Comparison of ENCODE assay signal across 8 cellular contexts in genomic region chr9:94860678-94861588, GRCh38.
DNase-seq lines count a peak whose midpoint lies in the region; ATAC-seq, FAIRE-seq and TF ChIP-seq lines count a peak whose summit lies in the region.

No MANE protein-coding gene starts in this region.

- H3K4me1 Mint-ChIP-seq in T-cell (peaks cover 46 to 50% (median 46%) of the 10 kb centered on the region in 3 donors), astrocyte (ENCODE audit: low read depth, unreplicated experiment) (peaks cover 32% of the 10 kb centered on the region)

- H3K4me3 Mint-ChIP-seq in T-cell: peak overlapping the region; percentile 60 to 77 (median 64)
- no peak overlapping the region for H3K4me3 Mint-ChIP-seq in astrocyte (ENCODE audit: unreplicated experiment)

- H3K36me3 ChIP-seq in astrocyte (ENCODE audit: insufficient read depth, low read length): no peaks in the 10 kb centered on the region

- POLR2A ChIA-PET in T-cell (lab: Charles Lee): interaction anchor here in 1 of 2 donors (0.5 to 1.5 kb wide), 2 partner anchors 10 to 135 kb away, joined by 3 to 5 read pairs; no protein-coding TSS in a partner anchor

- H4K20me1 ChIP-seq in astrocyte (ENCODE audit: insufficient read depth, low read length): no peaks in the 10 kb centered on the region

- no peaks in the 10 kb centered on the region for H3K9me3 ChIP-seq in astrocyte (ENCODE audit: insufficient read depth, low read depth, low read length)

- H3K9me3 Mint-ChIP-seq in T-cell: peaks cover 2 to 5% (median 4%) of the 10 kb centered on the region in 3 donors
- H3K9me3 Mint-ChIP-seq in astrocyte (ENCODE audit: unreplicated experiment): peaks cover 6% of the 10 kb centered on the region

- FAIRE-seq in astrocyte (lab: Jason Lieb, UNC): no peak

- CTCF ChIA-PET in T-cell (lab: Charles Lee): interaction anchor here in 1 of 2 donors (0.6 to 2.2 kb wide), 5 partner anchors 9 to 92 kb away, joined by 3 to 12 read pairs (median 3); no protein-coding TSS in a partner anchor

- H3K27me3 ChIP-seq in astrocyte (ENCODE audit: insufficient read depth, low read length): no peaks in the 10 kb centered on the region

- peaks cover 33% of the 10 kb centered on the region for H3K4me1 ChIP-seq in astrocyte (ENCODE audit: insufficient read depth, low read length)

- ATAC-seq in GM19395 (IDR thresholded peaks at IDR 0.05; ENCODE audit: unreplicated experiment) (peak; percentile 98), HG03469 (IDR thresholded peaks at IDR 0.05; ENCODE audit: unreplicated experiment) (peak; percentile 91), T-cell (replicated peaks in 1 of 4) (peak; percentile 92 to 98 (median 96))

- peak; percentile 43 for DNase-seq in CD1c-positive myeloid dendritic cell (ENCODE audit: extremely low spot score)
- peak; percentile 28 to 87 (median 77) for DNase-seq in T-cell
- DNase-seq in astrocyte (ENCODE audit: low read depth): peak; percentile 100
- DNase-seq in NCI-H1092 (lab: John Stamatoyannopoulos, UW): no peak
- DNase-seq in middle frontal gyrus (ENCODE audit: extremely low spot score, low spot score): no peak

- H3K79me2 ChIP-seq in astrocyte (ENCODE audit: insufficient read depth, low read length): peaks cover 3% of the 10 kb centered on the region

- H3K4me2 ChIP-seq in astrocyte (ENCODE audit: low read length): peak overlapping the region; percentile 40

- no peak overlapping the region for H2AFZ ChIP-seq in astrocyte (ENCODE audit: low read depth, low read length)

- H3K27ac ChIP-seq in astrocyte (ENCODE audit: low read depth, low read length): peak overlapping the region; percentile 70
- peak overlapping the region in 19 of 21 experiments; percentile 19 to 85 (median 63) for H3K27ac ChIP-seq in skin epidermis

- H3K4me3 ChIP-seq in astrocyte (ENCODE audit: insufficient read depth, low read depth, low read length) (no peak overlapping the region), skin epidermis (no peak overlapping the region)

- no peaks in the 10 kb centered on the region for H3K27me3 Mint-ChIP-seq in T-cell
- H3K27me3 Mint-ChIP-seq in astrocyte (ENCODE audit: low read depth, unreplicated experiment): no peaks in the 10 kb centered on the region

- H3K27ac Mint-ChIP-seq in T-cell (peak overlapping the region; percentile 47 to 72), astrocyte (ENCODE audit: unreplicated experiment) (peak overlapping the region; percentile 30)

- no peak for TF ChIP-seq CTCF in astrocyte (IDR thresholded peaks at IDR 0.05; ENCODE audit: insufficient read depth, low read depth, low read length)

- H3K36me3 Mint-ChIP-seq in T-cell: peaks cover 5% of the 10 kb centered on the region
- peaks cover 9% of the 10 kb centered on the region for H3K36me3 Mint-ChIP-seq in astrocyte (ENCODE audit: low read depth, unreplicated experiment)

- H3K9ac ChIP-seq in astrocyte (ENCODE audit: low read length): peak overlapping the region; percentile 48

Comparison
In these comparisons a context has a peak if more than half of its experiments do, and no peak if none do; other contexts are left out.
1. DNase-seq: peak in CD1c-positive myeloid dendritic cell (single experiment), T-cell (34 of 34) and astrocyte (single experiment); none in NCI-H1092 (single experiment) and middle frontal gyrus (single experiment).
2. Peak in every context shown above with its lines, with median percentiles within 50 percentile points of each other: ATAC-seq.